ENCODE assay signal across 26 cellular contexts in genomic region chr2:240444464-240444863, GRCh38.
"Had no signal": no experiment of that assay in that cellular context is flagged by ENCODE, and none has a peak within 500 bp of the region (broad histone marks: within the 10 kb centered on the region; RNA-seq: fewer than 3 reads in every experiment).

No MANE protein-coding gene starts in this region.

- H3K4me2 ChIP-seq: hepatocyte had no signal

- ATAC-seq: left lung; naive thymus-derived CD4-positive, alpha-beta T cell; right lobe of liver; stimulated activated effector memory CD8-positive, alpha-beta T cell treated with anti-CD3 and anti-CD28 coated beads, Interleukin-12 subunit alpha, Interleukin-12 subunit beta, amount 100 ng/mL, for 72 hours; upper lobe of right lung had no signal

- H3K36me3 Mint-ChIP-seq: mesothelial cell of epicardium; naive thymus-derived CD4-positive, alpha-beta T cell; stimulated activated effector memory CD8-positive, alpha-beta T cell treated with anti-CD3 and anti-CD28 coated beads, Interleukin-12 subunit alpha, Interleukin-12 subunit beta, amount 100 ng/mL, for 72 hours had no signal

- H2AFZ ChIP-seq: hepatocyte had no signal

- H3K27ac ChIP-seq: coronary artery, esophagus muscularis mucosa, hepatocyte, left lung, ovary, right lobe of liver, testis, tibial artery, upper lobe of right lung, uterus had no signal

- FAIRE-seq: endothelial cell of umbilical vein, kidney had no signal

- DNase-seq: dermis blood vessel endothelial cell; effector memory CD4-positive, alpha-beta T cell; foreskin melanocyte; head of caudate nucleus; kidney; left lung; mesenchymal stem cell; naive thymus-derived CD4-positive, alpha-beta T cell; occipital lobe; ovary; retina; right lobe of liver; stimulated activated CD4-positive, alpha-beta T cell treated with anti-CD3 and anti-CD28 coated beads, Interleukin-2, amount 100 ng/mL, for 24 hours; stimulated activated CD4-positive, alpha-beta T cell treated with anti-CD3 and anti-CD28 coated beads, Interleukin-4, amount 100 ng/mL, for 24 hours; stimulated activated naive CD4-positive, alpha-beta T cell treated with Interleukin-2 at 50 U/mL for 16 hours; testis; tibial artery; upper lobe of right lung; uterus had no signal

- H3K36me3 ChIP-seq: left lung, ovary, right lobe of liver, upper lobe of right lung, uterus had no signal

- H3K4me1 Mint-ChIP-seq: mesothelial cell of epicardium; naive thymus-derived CD4-positive, alpha-beta T cell; stimulated activated effector memory CD8-positive, alpha-beta T cell treated with anti-CD3 and anti-CD28 coated beads, Interleukin-12 subunit alpha, Interleukin-12 subunit beta, amount 100 ng/mL, for 72 hours had no signal

- H3K27me3 ChIP-seq: esophagus muscularis mucosa, hepatocyte, ovary, right lobe of liver, testis, tibial artery, upper lobe of right lung, uterus had no signal

- H3K4me1 ChIP-seq: left lung, right lobe of liver, testis, upper lobe of right lung, uterus had no signal

- H3K27ac Mint-ChIP-seq: mesothelial cell of epicardium; naive thymus-derived CD4-positive, alpha-beta T cell; nephron; stimulated activated effector memory CD8-positive, alpha-beta T cell treated with anti-CD3 and anti-CD28 coated beads, Interleukin-12 subunit alpha, Interleukin-12 subunit beta, amount 100 ng/mL, for 72 hours had no signal

- H3K4me3 Mint-ChIP-seq: mesothelial cell of epicardium; naive thymus-derived CD4-positive, alpha-beta T cell; nephron; stimulated activated effector memory CD8-positive, alpha-beta T cell treated with anti-CD3 and anti-CD28 coated beads, Interleukin-12 subunit alpha, Interleukin-12 subunit beta, amount 100 ng/mL, for 72 hours had no signal

- H3K4me3 ChIP-seq: coronary artery, esophagus muscularis mucosa, hepatocyte, left lung, ovary, right lobe of liver, testis, tibial artery, upper lobe of right lung, uterus had no signal

- H3K9me3 ChIP-seq: esophagus muscularis mucosa, left lung, ovary, right lobe of liver, testis, tibial artery, upper lobe of right lung, uterus had no signal

- H3K9me3 Mint-ChIP-seq: mesothelial cell of epicardium; naive thymus-derived CD4-positive, alpha-beta T cell; nephron; stimulated activated effector memory CD8-positive, alpha-beta T cell treated with anti-CD3 and anti-CD28 coated beads, Interleukin-12 subunit alpha, Interleukin-12 subunit beta, amount 100 ng/mL, for 72 hours had no signal
